Comparison of ENCODE assay signal across 8 cellular contexts in the genomic region with DNA sequence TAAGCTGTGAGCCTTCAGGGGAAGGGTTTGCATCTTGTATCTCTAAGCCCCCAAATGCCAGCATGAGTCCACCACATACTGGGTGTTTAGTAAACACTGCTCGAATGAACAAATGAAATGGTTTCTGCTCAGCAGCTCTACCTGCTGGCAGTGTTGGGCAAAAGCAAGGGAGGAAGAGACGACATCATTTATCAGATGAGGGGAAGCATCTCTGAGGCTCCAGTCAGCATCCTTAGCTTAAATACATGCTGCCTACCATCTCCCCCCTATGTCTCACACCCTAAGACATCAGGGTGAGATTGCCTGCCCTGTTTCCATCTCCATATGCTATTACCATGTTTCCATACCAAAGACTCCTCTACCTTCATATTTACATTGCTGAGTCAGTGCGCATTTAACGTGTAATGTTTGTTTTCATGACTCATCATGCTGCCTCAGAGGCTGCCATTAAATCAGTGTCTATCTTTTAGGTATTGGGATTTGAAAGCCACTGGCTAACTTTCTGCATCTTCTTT.
DNase-seq lines count a peak whose midpoint lies in the region; ATAC-seq and TF ChIP-seq lines count a peak whose summit lies in the region.
"Had no signal": no experiment of that assay in that cellular context is flagged by ENCODE, and none has a peak within 500 bp of the region (broad histone marks: within the 10 kb centered on the region; RNA-seq: fewer than 3 reads in every experiment).

No MANE protein-coding gene starts in this region.

- H3K27me3 ChIP-seq in DND-41 (ENCODE audit: insufficient read depth, low read length, poor library complexity) (no peaks in the 10 kb centered on the region), H7 (ENCODE audit: control insufficient read depth, insufficient read depth, low read length) (no peaks in the 10 kb centered on the region)

- H3K4me1 ChIP-seq in DND-41 (ENCODE audit: insufficient read depth, low read length) = no peaks in the 10 kb centered on the region

- peak; percentile 75 for TF ChIP-seq CTCF in DND-41 (IDR thresholded peaks at IDR 0.05; ENCODE audit: borderline replicate concordance, extremely low read depth, low read length, poor library complexity, severe bottlenecking)

- H2AFZ ChIP-seq in DND-41 (ENCODE audit: low read depth, low read length) = no peak overlapping the region

- in situ Hi-C loops in SK-MEL-5 (cut with HindIII; ENCODE audit: low pct_unique_long_range_greater_than_20kb, low sequenced_read_pairs) = no loop called here

- H3K79me2 ChIP-seq in DND-41 (ENCODE audit: insufficient read depth, low read length) = no peaks in the 10 kb centered on the region

- no peaks in the 10 kb centered on the region for H3K9me3 ChIP-seq in DND-41 (ENCODE audit: insufficient read depth, low read length, severe bottlenecking)

- no peak overlapping the region for H3K27ac ChIP-seq in DND-41 (ENCODE audit: low read length)

- H3K4me2 ChIP-seq in DND-41 (ENCODE audit: insufficient read depth, low read length) = no peak overlapping the region

- no peaks in the 10 kb centered on the region for H4K20me1 ChIP-seq in DND-41 (ENCODE audit: insufficient read depth, low read length)

- H3K4me3 ChIP-seq in DND-41 (ENCODE audit: low read depth in 1 of 2, low read length in 2 of 2) = no peak overlapping the region
- H3K4me3 ChIP-seq in H7 (ENCODE audit: insufficient read depth, low read depth, low read length) = no peak overlapping the region

- no peak overlapping the region for H3K9ac ChIP-seq in DND-41 (ENCODE audit: low read depth, low read length)

- no peaks in the 10 kb centered on the region for H3K36me3 ChIP-seq in DND-41 (ENCODE audit: insufficient read depth, low read length)
- no peaks in the 10 kb centered on the region for H3K36me3 ChIP-seq in H7 (replicated peaks; ENCODE audit: control insufficient read depth, insufficient read depth, low read length)

- ATAC-seq in DND-41 (ENCODE audit: insufficient read depth, low read depth) = peak; percentile 58; the same call in 2 of the 3 replicates
- ATAC-seq in activated CD4-positive, CD25-positive, alpha-beta regulatory T cell treated with anti-CD3 and anti-CD28 coated beads, Interleukin-2, amount 50 U/mL, for 24 hours = no peak
- no peak for ATAC-seq in HG03025 (IDR thresholded peaks at IDR 0.05; ENCODE audit: low FRiP score, unreplicated experiment)

- peak; percentile 36 for DNase-seq in DND-41
- peak; percentile 24 for DNase-seq in H7
- peak; percentile 71 for DNase-seq in SK-MEL-5 (ENCODE audit: low read depth, low spot score)
- peak; percentile 10 for DNase-seq in kidney glomerular epithelial cell (lab: John Stamatoyannopoulos, UW)
- DNase-seq in activated CD8-positive, alpha-beta memory T cell treated with anti-CD3 and anti-CD28 coated beads for 24 hours = no peak
- DNase-seq: NCI-H226 had no signal
